In genomic region chr9:129908846-129909245, GRCh38 we compare ENCODE assay signal across 22 cellular contexts.
A peak's percentile ranks its signal among the peaks of the same experiment; 100 is the strongest.
DNase-seq lines count a peak whose midpoint lies in the region; ATAC-seq and TF ChIP-seq lines count a peak whose summit lies in the region.
"Had no signal": no experiment of that assay in that cellular context is flagged by ENCODE, and none has a peak within 500 bp of the region (broad histone marks: within the 10 kb centered on the region; RNA-seq: fewer than 3 reads in every experiment).

No MANE protein-coding gene starts in this region.

- no peak for TF ChIP-seq CTCF in type B pancreatic cell (conservative IDR thresholded peaks at IDR 0.05)

- peaks cover 39% of the 10 kb centered on the region for H3K4me1 Mint-ChIP-seq in activated T-cell treated with anti-CD3 and anti-CD28 coated beads, Interleukin-2, amount 50 U/mL, for 24 hours (ENCODE audit: low read depth)
- peaks cover 10% of the 10 kb centered on the region for H3K4me1 Mint-ChIP-seq in activated T-cell treated with anti-CD3 and anti-CD28 coated beads, Interleukin-2, amount 50 U/mL, for 4 hours (ENCODE audit: low read depth)
- peaks cover 11% of the 10 kb centered on the region for H3K4me1 Mint-ChIP-seq in T-helper 17 cell
- H3K4me1 Mint-ChIP-seq in central memory CD8-positive, alpha-beta T cell: peaks cover 18% of the 10 kb centered on the region
- H3K4me1 Mint-ChIP-seq in type B pancreatic cell (ENCODE audit: unreplicated experiment): peaks cover 23% of the 10 kb centered on the region

- peak; percentile 14 for DNase-seq in activated T-cell treated with anti-CD3 and anti-CD28 coated beads, Interleukin-2, amount 50 U/mL, for 24 hours
- no peak for DNase-seq in activated T-cell treated with anti-CD3 and anti-CD28 coated beads, Interleukin-2, amount 50 U/mL, for 4 hours
- DNase-seq in T-helper 17 cell (no peak), type B pancreatic cell (ENCODE audit: extremely low spot score, unreplicated experiment) (no peak), midbrain (lab: John Stamatoyannopoulos, UW) (no peak)
- DNase-seq in central memory CD8-positive, alpha-beta T cell (ENCODE audit: low spot score in 2 of 2): no peak
- DNase-seq in activated effector memory CD4-positive, alpha-beta T cell treated with anti-CD3 and anti-CD28 coated beads, Interleukin-2, amount 50 U/mL, for 16 hours: no peak
- DNase-seq: activated CD4-positive, alpha-beta T cell treated with anti-CD3 and anti-CD28 coated beads, Interleukin-2, amount 50 U/mL, for 48 hours; activated T-cell treated with anti-CD3 and anti-CD28 coated beads, Interleukin-2, amount 50 U/mL, for 48 hours; EL; foreskin keratinocyte; NCI-H1694 treated with DMSO at 0.1 percent for 48 hours; NCI-H2227 treated with DMSO at 0.1 percent for 48 hours; NCI-H82; OCI-M1; Right ventricle myocardium superior; stimulated activated CD4-positive, alpha-beta T cell treated with anti-CD3 and anti-CD28 coated beads, Interleukin-12 subunit alpha, Interleukin-12 subunit beta, amount 100 ng/mL, for 4 hours; substantia nigra had no signal

- H3K27ac Mint-ChIP-seq in activated T-cell treated with anti-CD3 and anti-CD28 coated beads, Interleukin-2, amount 50 U/mL, for 24 hours: peak overlapping the region; percentile 84
- H3K27ac Mint-ChIP-seq in T-helper 17 cell (peak overlapping the region; percentile 62), type B pancreatic cell (peak overlapping the region; percentile 74)
- H3K27ac Mint-ChIP-seq in central memory CD8-positive, alpha-beta T cell (ENCODE audit: low read depth): peak overlapping the region; percentile 72

- no peak overlapping the region for H3K4me3 Mint-ChIP-seq in activated T-cell treated with anti-CD3 and anti-CD28 coated beads, Interleukin-2, amount 50 U/mL, for 24 hours
- no peak overlapping the region for H3K4me3 Mint-ChIP-seq in activated T-cell treated with anti-CD3 and anti-CD28 coated beads, Interleukin-2, amount 50 U/mL, for 4 hours
- H3K4me3 Mint-ChIP-seq in T-helper 17 cell: no peak overlapping the region
- no peak overlapping the region for H3K4me3 Mint-ChIP-seq in central memory CD8-positive, alpha-beta T cell
- H3K4me3 Mint-ChIP-seq in type B pancreatic cell: no peak overlapping the region

- ATAC-seq in activated T-cell treated with anti-CD3 and anti-CD28 coated beads, Interleukin-2, amount 50 U/mL, for 4 hours: no peak
- ATAC-seq in T-helper 17 cell (no peak), GM21528 (IDR thresholded peaks at IDR 0.05; ENCODE audit: low FRiP score, unreplicated experiment) (no peak)
- no peak for ATAC-seq in central memory CD8-positive, alpha-beta T cell (replicated peaks; ENCODE audit: extremely low read depth, poor library complexity, severe bottlenecking)
- ATAC-seq: A549, foreskin keratinocyte had no signal

- H3K36me3 Mint-ChIP-seq in activated T-cell treated with anti-CD3 and anti-CD28 coated beads, Interleukin-2, amount 50 U/mL, for 24 hours (ENCODE audit: low read depth): peaks cover 93% of the 10 kb centered on the region
- H3K36me3 Mint-ChIP-seq in activated T-cell treated with anti-CD3 and anti-CD28 coated beads, Interleukin-2, amount 50 U/mL, for 4 hours (ENCODE audit: insufficient read depth): peaks cover 31% of the 10 kb centered on the region
- H3K36me3 Mint-ChIP-seq in T-helper 17 cell (ENCODE audit: low read depth): peaks cover 10% of the 10 kb centered on the region
- peaks cover 83% of the 10 kb centered on the region for H3K36me3 Mint-ChIP-seq in central memory CD8-positive, alpha-beta T cell (ENCODE audit: insufficient read depth)
- H3K36me3 Mint-ChIP-seq in type B pancreatic cell: peaks cover 32% of the 10 kb centered on the region

- no peaks in the 10 kb centered on the region for H3K9me3 Mint-ChIP-seq in activated T-cell treated with anti-CD3 and anti-CD28 coated beads, Interleukin-2, amount 50 U/mL, for 24 hours
- H3K9me3 Mint-ChIP-seq in activated T-cell treated with anti-CD3 and anti-CD28 coated beads, Interleukin-2, amount 50 U/mL, for 4 hours: no peaks in the 10 kb centered on the region
- H3K9me3 Mint-ChIP-seq in central memory CD8-positive, alpha-beta T cell: no peaks in the 10 kb centered on the region
- H3K9me3 Mint-ChIP-seq in type B pancreatic cell: no peaks in the 10 kb centered on the region

- no peaks in the 10 kb centered on the region for H3K9me3 ChIP-seq in T-helper 17 cell (ENCODE audit: control insufficient read depth, low read length, poor library complexity, severe bottlenecking)
- H3K9me3 ChIP-seq: A549, BLaER1, right atrium auricular region had no signal

- no peaks in the 10 kb centered on the region for H3K27me3 Mint-ChIP-seq in activated T-cell treated with anti-CD3 and anti-CD28 coated beads, Interleukin-2, amount 50 U/mL, for 24 hours
- no peaks in the 10 kb centered on the region for H3K27me3 Mint-ChIP-seq in activated T-cell treated with anti-CD3 and anti-CD28 coated beads, Interleukin-2, amount 50 U/mL, for 4 hours (ENCODE audit: low read depth)
- H3K27me3 Mint-ChIP-seq in T-helper 17 cell (no peaks in the 10 kb centered on the region), type B pancreatic cell (no peaks in the 10 kb centered on the region)
- H3K27me3 Mint-ChIP-seq in central memory CD8-positive, alpha-beta T cell: no peaks in the 10 kb centered on the region
